In genomic region chr11:118239509-118239908, GRCh38 we compare ENCODE assay signal across 19 cellular contexts. TPM values are rescaled to one million over a fixed set of nuclear protein-coding genes. Genes with fewer than 3 reads are reported as not detected.
DNase-seq lines count a peak whose midpoint lies in the region; ATAC-seq lines count a peak whose summit lies in the region.
"Had no signal": no experiment of that assay in that cellular context is flagged by ENCODE, and none has a peak within 500 bp of the region (broad histone marks: within the 10 kb centered on the region; RNA-seq: fewer than 3 reads in every experiment).

No MANE protein-coding gene starts in this region.

- peak overlapping the region; percentile 5 for H3K4me3 ChIP-seq in CD8-positive, alpha-beta memory T cell (ENCODE audit: low read length)
- H3K4me3 ChIP-seq: adrenal gland, GM23338, testis had no signal

- peaks cover 0 to 2% of the 10 kb centered on the region in 2 donors for H3K27me3 Mint-ChIP-seq in CD8-positive, alpha-beta memory T cell
- no peaks in the 10 kb centered on the region for H3K27me3 Mint-ChIP-seq in activated naive CD8-positive, alpha-beta T cell treated with anti-CD3 and anti-CD28 coated beads for 36 hours
- no peaks in the 10 kb centered on the region for H3K27me3 Mint-ChIP-seq in naive thymus-derived CD8-positive, alpha-beta T cell

- peaks cover 63 to 90% (median 76%) of the 10 kb centered on the region in 3 donors for H3K4me1 Mint-ChIP-seq in CD8-positive, alpha-beta memory T cell
- peaks cover 83% of the 10 kb centered on the region for H3K4me1 Mint-ChIP-seq in activated naive CD8-positive, alpha-beta T cell treated with anti-CD3 and anti-CD28 coated beads for 36 hours
- peaks cover 40 to 72% (median 64%) of the 10 kb centered on the region in 4 donors for H3K4me1 Mint-ChIP-seq in naive thymus-derived CD8-positive, alpha-beta T cell

- H3K27ac ChIP-seq in CD8-positive, alpha-beta memory T cell (ENCODE audit: low read depth, low read length) = no peak overlapping the region
- H3K27ac ChIP-seq: testis had no signal

- POLR2A ChIA-PET in CD8-positive, alpha-beta memory T cell (lab: Charles Lee) = interaction anchor here (1.0 to 3.8 kb wide), 4 partner anchors 9 to 103 kb away, joined by 3 to 27 read pairs (median 6); partner anchors contain the start of genes CD3D and JAML
- POLR2A ChIA-PET in naive thymus-derived CD8-positive, alpha-beta T cell (lab: Charles Lee) = interaction anchor here (0.6 to 3.1 kb wide), 8 partner anchors 13 to 243 kb away, joined by 3 to 15 read pairs (median 4); partner anchors contain the start of genes JAML and MPZL3

- peaks cover 16% of the 10 kb centered on the region for H3K36me3 ChIP-seq in CD8-positive, alpha-beta memory T cell (ENCODE audit: insufficient read depth, low read length)
- H3K36me3 ChIP-seq: adrenal gland had no signal

- H3K36me3 Mint-ChIP-seq in CD8-positive, alpha-beta memory T cell = peaks cover 0 to 63% (median 10%) of the 10 kb centered on the region in 3 donors
- H3K36me3 Mint-ChIP-seq in activated naive CD8-positive, alpha-beta T cell treated with anti-CD3 and anti-CD28 coated beads for 36 hours = peaks cover 58% of the 10 kb centered on the region
- peaks cover 5 to 36% (median 8%) of the 10 kb centered on the region in 3 donors for H3K36me3 Mint-ChIP-seq in naive thymus-derived CD8-positive, alpha-beta T cell

- H3K27me3 ChIP-seq in CD8-positive, alpha-beta memory T cell (ENCODE audit: insufficient read depth, low read length, poor library complexity, severe bottlenecking) = no peaks in the 10 kb centered on the region
- H3K27me3 ChIP-seq: adrenal gland, testis had no signal

- H3K27ac Mint-ChIP-seq in CD8-positive, alpha-beta memory T cell = peak overlapping the region; percentile 88 to 96 (median 94)
- peak overlapping the region; percentile 99 for H3K27ac Mint-ChIP-seq in activated naive CD8-positive, alpha-beta T cell treated with anti-CD3 and anti-CD28 coated beads for 36 hours
- peak overlapping the region in 7 of 10 donors; percentile 38 to 93 (median 58) for H3K27ac Mint-ChIP-seq in naive thymus-derived CD8-positive, alpha-beta T cell
- H3K27ac Mint-ChIP-seq: endodermal cell, nephron had no signal

- ATAC-seq in naive thymus-derived CD8-positive, alpha-beta T cell = no peak
- ATAC-seq in HG03521 (IDR thresholded peaks at IDR 0.05; ENCODE audit: unreplicated experiment) (no peak), GM21737 (IDR thresholded peaks at IDR 0.05; ENCODE audit: unreplicated experiment) (no peak)
- ATAC-seq: PC-3 had no signal

- H3K9me3 Mint-ChIP-seq in CD8-positive, alpha-beta memory T cell = no peaks in the 10 kb centered on the region
- peaks cover 4% of the 10 kb centered on the region for H3K9me3 Mint-ChIP-seq in activated naive CD8-positive, alpha-beta T cell treated with anti-CD3 and anti-CD28 coated beads for 36 hours
- H3K9me3 Mint-ChIP-seq in naive thymus-derived CD8-positive, alpha-beta T cell = no peaks in the 10 kb centered on the region
- H3K9me3 Mint-ChIP-seq: endodermal cell, GM23338, nephron had no signal

- peak; percentile 55 for DNase-seq in NCI-H2171 treated with DMSO at 0.1 percent for 48 hours (lab: John Stamatoyannopoulos, UW)
- no peak for DNase-seq in NCI-H2171 (lab: John Stamatoyannopoulos, UW)
- no peak for DNase-seq in CD8-positive, alpha-beta memory T cell
- DNase-seq in activated naive CD8-positive, alpha-beta T cell treated with anti-CD3 and anti-CD28 coated beads for 36 hours = no peak
- DNase-seq in naive thymus-derived CD8-positive, alpha-beta T cell = no peak
- no peak for DNase-seq in NCI-H1694 (lab: John Stamatoyannopoulos, UW)
- DNase-seq: 8988T, adrenal gland, endodermal cell, NCI-H146, NCI-H526, PC-3, testis had no signal

- H3K9me3 ChIP-seq in CD8-positive, alpha-beta memory T cell (ENCODE audit: low read length) = no peaks in the 10 kb centered on the region
- H3K9me3 ChIP-seq: adrenal gland, testis had no signal

- CTCF ChIA-PET in CD8-positive, alpha-beta memory T cell (lab: Charles Lee) = interaction anchor here (0.9 to 1.7 kb wide), 7 partner anchors 10 to 106 kb away, joined by 3 to 6 read pairs (median 4); partner anchors contain the start of gene CD3D

- peaks cover 50% of the 10 kb centered on the region for H3K4me1 ChIP-seq in CD8-positive, alpha-beta memory T cell (ENCODE audit: insufficient read depth, low read length)
- H3K4me1 ChIP-seq: testis had no signal

- peak overlapping the region; percentile 56 to 87 (median 71) for H3K4me3 Mint-ChIP-seq in CD8-positive, alpha-beta memory T cell
- peak overlapping the region; percentile 87 for H3K4me3 Mint-ChIP-seq in activated naive CD8-positive, alpha-beta T cell treated with anti-CD3 and anti-CD28 coated beads for 36 hours
- peak overlapping the region in 7 of 10 donors; percentile 46 to 74 (median 59) for H3K4me3 Mint-ChIP-seq in naive thymus-derived CD8-positive, alpha-beta T cell
- H3K4me3 Mint-ChIP-seq: endodermal cell, GM23338, nephron had no signal

RNA-seq across cellular contexts. Expression of gene MPZL3, which starts 12.7 kb away (rescaled TPM):
- 100 to 1,000 TPM; 113 to 119 TPM for total RNA-seq in CD8-positive, alpha-beta memory T cell
- 10.6 TPM for polyA plus RNA-seq in CD8-positive, alpha-beta memory T cell
- total RNA-seq in activated naive CD8-positive, alpha-beta T cell treated with anti-CD3 and anti-CD28 coated beads for 36 hours = 10 to 100 TPM; 49.1 to 50.7 TPM
- total RNA-seq in naive thymus-derived CD8-positive, alpha-beta T cell = 10 to 100 TPM; 11.2 to 12.6 TPM
- polyA plus RNA-seq in naive thymus-derived CD8-positive, alpha-beta T cell = 1 to 10 TPM; 1.9 to 3.4 (median 3.2) TPM
- total RNA-seq: SK-MEL-5 had no signal

RNA-seq across cellular contexts. Expression of gene JAML, which starts 14.7 kb away (rescaled TPM):
- total RNA-seq in CD8-positive, alpha-beta memory T cell = 100 to 1,000 TPM; 363 to 387 TPM
- 210 TPM for polyA plus RNA-seq in CD8-positive, alpha-beta memory T cell
- 100 to 1,000 TPM; 148 to 150 TPM for total RNA-seq in activated naive CD8-positive, alpha-beta T cell treated with anti-CD3 and anti-CD28 coated beads for 36 hours
- 100 to 1,000 TPM; 157 to 161 TPM for total RNA-seq in naive thymus-derived CD8-positive, alpha-beta T cell
- 100 to 1,000 TPM; 120 to 195 (median 159) TPM for polyA plus RNA-seq in naive thymus-derived CD8-positive, alpha-beta T cell
- total RNA-seq: fibroblast of villous mesenchyme, PC-3, SK-MEL-5 had no signal

RNA-seq across cellular contexts. Expression of gene MPZL2, which starts 24.6 kb away (rescaled TPM):
- total RNA-seq in CD8-positive, alpha-beta memory T cell = 1 to 10 TPM; 4.5 to 5.5 TPM
- polyA plus RNA-seq in CD8-positive, alpha-beta memory T cell = 0.36 TPM
- total RNA-seq in activated naive CD8-positive, alpha-beta T cell treated with anti-CD3 and anti-CD28 coated beads for 36 hours = 10 to 100 TPM; 18.8 to 20.1 TPM
- 1 to 10 TPM; 2.8 to 3.1 TPM for total RNA-seq in naive thymus-derived CD8-positive, alpha-beta T cell
- polyA plus RNA-seq in naive thymus-derived CD8-positive, alpha-beta T cell = 1 to 10 TPM in 2 of 3 donors, under 1 TPM in 1; 0.94 to 3.1 (median 1.2) TPM
- total RNA-seq: fibroblast of villous mesenchyme had no signal
